Comparison of ENCODE assay signal across 11 cellular contexts in the genomic region with DNA sequence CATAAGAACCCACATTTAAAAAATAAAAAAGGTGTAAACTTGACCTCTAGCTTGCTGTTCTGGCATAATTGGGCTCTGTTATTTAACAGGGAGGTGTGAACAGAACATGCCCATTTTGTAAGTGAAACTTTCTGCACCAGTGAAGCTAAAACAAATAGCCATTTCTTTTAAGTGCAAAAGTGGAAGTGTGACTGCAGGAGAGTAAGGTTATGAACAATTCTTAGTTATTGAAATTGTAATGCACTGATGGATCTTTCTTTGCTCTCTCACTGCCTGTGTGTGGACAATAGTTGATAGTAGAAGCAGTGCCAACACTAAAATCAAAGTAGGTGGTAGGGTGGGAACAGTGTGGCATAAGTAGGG. TPM values are rescaled to one million over a fixed set of nuclear protein-coding genes. Genes with fewer than 3 reads are reported as not detected.
DNase-seq lines count a peak whose midpoint lies in the region; ATAC-seq and TF ChIP-seq lines count a peak whose summit lies in the region.
"Had no signal": no experiment of that assay in that cellular context is flagged by ENCODE, and none has a peak within 500 bp of the region (broad histone marks: within the 10 kb centered on the region; RNA-seq: fewer than 3 reads in every experiment).

No MANE protein-coding gene starts in this region.

- CTCF ChIA-PET in activated naive CD4-positive, alpha-beta T cell treated with anti-CD3 and anti-CD28 coated beads for 36 hours (lab: Charles Lee), result interaction anchor here (0.6 kb wide), 1 partner anchor 75 kb away, joined by 8 read pairs; no protein-coding TSS in a partner anchor

- H3K4me1 ChIP-seq in right atrium auricular region, result no peaks in the 10 kb centered on the region

- peaks cover 5% of the 10 kb centered on the region for H3K9me3 Mint-ChIP-seq in activated naive CD4-positive, alpha-beta T cell treated with anti-CD3 and anti-CD28 coated beads for 36 hours
- H3K9me3 Mint-ChIP-seq in activated naive CD4-positive, alpha-beta T cell treated with anti-CD3 and anti-CD28 coated beads, Interleukin-2, amount 50 U/mL, for 72 hours, result peaks cover 0 to 3% of the 10 kb centered on the region in 2 donors
- no peaks in the 10 kb centered on the region for H3K9me3 Mint-ChIP-seq in stimulated activated memory B cell treated with anti-CD40 and anti-IgM and Interleukin-4, amounts not matched to agents 10 μg/mL and 1 μg/mL and 100 μg/mL, for 72 hours

- H3K36me3 Mint-ChIP-seq in activated naive CD4-positive, alpha-beta T cell treated with anti-CD3 and anti-CD28 coated beads for 36 hours (ENCODE audit: low read depth), result peaks cover 73% of the 10 kb centered on the region
- H3K36me3 Mint-ChIP-seq in activated naive CD4-positive, alpha-beta T cell treated with anti-CD3 and anti-CD28 coated beads, Interleukin-2, amount 50 U/mL, for 72 hours, result peaks cover 33 to 85% of the 10 kb centered on the region in 2 donors
- peaks cover 70% of the 10 kb centered on the region for H3K36me3 Mint-ChIP-seq in stimulated activated memory B cell treated with anti-CD40 and anti-IgM and Interleukin-4, amounts not matched to agents 10 μg/mL and 1 μg/mL and 100 μg/mL, for 72 hours

- H3K27ac Mint-ChIP-seq in activated naive CD4-positive, alpha-beta T cell treated with anti-CD3 and anti-CD28 coated beads for 36 hours, result no peak overlapping the region
- H3K27ac Mint-ChIP-seq in activated naive CD4-positive, alpha-beta T cell treated with anti-CD3 and anti-CD28 coated beads, Interleukin-2, amount 50 U/mL, for 72 hours, result peak overlapping the region in 1 of 2 donors; percentile 5
- H3K27ac Mint-ChIP-seq in stimulated activated memory B cell treated with anti-CD40 and anti-IgM and Interleukin-4, amounts not matched to agents 10 μg/mL and 1 μg/mL and 100 μg/mL, for 72 hours, result peak overlapping the region; percentile 62

- no peaks in the 10 kb centered on the region for H3K9me3 ChIP-seq in right atrium auricular region

- TF ChIP-seq CTCF in right atrium auricular region (IDR thresholded peaks at IDR 0.05), result no peak

- H3K4me1 Mint-ChIP-seq in activated naive CD4-positive, alpha-beta T cell treated with anti-CD3 and anti-CD28 coated beads for 36 hours (ENCODE audit: low read depth), result peaks cover 64% of the 10 kb centered on the region
- H3K4me1 Mint-ChIP-seq in stimulated activated memory B cell treated with anti-CD40 and anti-IgM and Interleukin-4, amounts not matched to agents 10 μg/mL and 1 μg/mL and 100 μg/mL, for 72 hours, result peaks cover 50% of the 10 kb centered on the region

- DNase-seq in activated naive CD4-positive, alpha-beta T cell treated with anti-CD3 and anti-CD28 coated beads for 36 hours, result no peak
- no peak for DNase-seq in activated naive CD4-positive, alpha-beta T cell treated with anti-CD3 and anti-CD28 coated beads, Interleukin-2, amount 50 U/mL, for 72 hours (ENCODE audit: low spot score in 2 of 2)
- DNase-seq in right atrium auricular region (ENCODE audit: low spot score), result no peak
- DNase-seq in effector CD8-positive, alpha-beta T cell (lab: John Stamatoyannopoulos, UW), result no peak
- no peak for DNase-seq in activated gamma-delta T cell treated with Interleukin-2 at 50 U/mL for 16 hours
- DNase-seq: activated CD4-positive, alpha-beta T cell treated with anti-CD3 and anti-CD28 coated beads for 48 hours; hypothalamus had no signal

- H3K4me3 ChIP-seq in right atrium auricular region, result no peak overlapping the region

- H3K27me3 Mint-ChIP-seq in activated naive CD4-positive, alpha-beta T cell treated with anti-CD3 and anti-CD28 coated beads for 36 hours (ENCODE audit: low read depth), result no peaks in the 10 kb centered on the region
- no peaks in the 10 kb centered on the region for H3K27me3 Mint-ChIP-seq in stimulated activated memory B cell treated with anti-CD40 and anti-IgM and Interleukin-4, amounts not matched to agents 10 μg/mL and 1 μg/mL and 100 μg/mL, for 72 hours

- H3K27me3 ChIP-seq in right atrium auricular region, result no peaks in the 10 kb centered on the region

- intact Hi-C loops in activated naive CD4-positive, alpha-beta T cell treated with anti-CD3 and anti-CD28 coated beads for 36 hours (cut with micrococcal nuclease), result no loop called here

- H3K27ac ChIP-seq in right atrium auricular region, result no peak overlapping the region

- H3K4me3 Mint-ChIP-seq in activated naive CD4-positive, alpha-beta T cell treated with anti-CD3 and anti-CD28 coated beads for 36 hours, result peak overlapping the region; percentile 15
- H3K4me3 Mint-ChIP-seq in stimulated activated memory B cell treated with anti-CD40 and anti-IgM and Interleukin-4, amounts not matched to agents 10 μg/mL and 1 μg/mL and 100 μg/mL, for 72 hours, result peak overlapping the region; percentile 35

- no peak for ATAC-seq in activated naive CD4-positive, alpha-beta T cell treated with anti-CD3 and anti-CD28 coated beads, Interleukin-2, amount 50 U/mL, for 72 hours
- ATAC-seq in HG02571 (IDR thresholded peaks at IDR 0.05; ENCODE audit: unreplicated experiment), result peak; percentile 77
- peak; percentile 88 for ATAC-seq in HG03460 (IDR thresholded peaks at IDR 0.05; ENCODE audit: unreplicated experiment)
- ATAC-seq in stimulated activated memory B cell treated with anti-CD40 and anti-IgM and Interleukin-4, amounts not matched to agents 10 μg/mL and 1 μg/mL and 100 μg/mL, for 72 hours, result peak; percentile 93
- ATAC-seq: Panc1 had no signal

- H3K36me3 ChIP-seq in right atrium auricular region, result no peaks in the 10 kb centered on the region

RNA-seq across cellular contexts. Expression of a gene that starts 12.6 kb away (rescaled TPM):
- 10 to 100 TPM; 61.9 to 63.3 TPM for total RNA-seq in activated naive CD4-positive, alpha-beta T cell treated with anti-CD3 and anti-CD28 coated beads for 36 hours
- 10 to 100 TPM; 47.2 to 96.6 TPM for total RNA-seq in activated naive CD4-positive, alpha-beta T cell treated with anti-CD3 and anti-CD28 coated beads, Interleukin-2, amount 50 U/mL, for 72 hours
- under 1 TPM in 1 of 2 donors, not detected in 1; 0.43 TPM for total RNA-seq in right atrium auricular region

Comparison
In these comparisons a context has a peak if more than half of its experiments do, and no peak if none do; other contexts are left out.
1. ATAC-seq: peak in HG02571 (single experiment), HG03460 (single experiment) and stimulated activated memory B cell treated with anti-CD40 and anti-IgM and Interleukin-4, amounts not matched to agents 10 μg/mL and 1 μg/mL and 100 μg/mL, for 72 hours (single experiment); none in activated naive CD4-positive, alpha-beta T cell treated with anti-CD3 and anti-CD28 coated beads, Interleukin-2, amount 50 U/mL, for 72 hours (0 of 2).
2. RNA of a gene that starts 12.6 kb away (total RNA-seq): 47.2 to 96.6 TPM in activated naive CD4-positive, alpha-beta T cell treated with anti-CD3 and anti-CD28 coated beads, Interleukin-2, amount 50 U/mL, for 72 hours and 61.9 to 63.3 TPM in activated naive CD4-positive, alpha-beta T cell treated with anti-CD3 and anti-CD28 coated beads for 36 hours; 0.43 TPM in right atrium auricular region; every median in the first group is over 10 times any median in the second.